ENCODE assay signal across 13 cellular contexts in the genomic region with DNA sequence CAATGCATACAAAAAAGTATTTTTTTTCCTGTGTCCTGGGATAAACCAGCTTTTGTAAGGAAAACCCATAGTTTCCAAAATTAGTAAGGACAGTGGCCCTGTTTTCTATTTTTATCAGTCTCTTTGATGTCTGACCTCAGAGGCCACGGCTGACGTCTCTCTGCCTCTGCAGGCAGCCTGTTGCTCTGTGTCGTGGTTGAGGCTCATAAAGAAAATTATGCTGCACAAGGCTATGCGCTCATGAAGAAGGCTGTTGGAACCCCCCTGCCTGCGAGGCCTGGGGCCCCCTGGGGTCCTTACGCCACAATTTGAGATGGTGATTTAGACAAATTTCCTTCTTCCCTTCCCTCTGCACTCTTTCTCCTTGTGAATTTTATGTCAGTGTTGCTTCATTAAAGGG. TPM values are rescaled to one million over a fixed set of nuclear protein-coding genes. Genes with fewer than 3 reads are reported as not detected.
DNase-seq lines count a peak whose midpoint lies in the region; ATAC-seq lines count a peak whose summit lies in the region.
"Had no signal": no experiment of that assay in that cellular context is flagged by ENCODE, and none has a peak within 500 bp of the region (broad histone marks: within the 10 kb centered on the region; RNA-seq: fewer than 3 reads in every experiment).

No MANE protein-coding gene starts in this region.

- peaks cover 13% of the 10 kb centered on the region for H3K9me3 ChIP-seq in BLaER1
- H3K9me3 ChIP-seq: pancreas, transverse colon had no signal

- no peak overlapping the region for H3K4me3 ChIP-seq in BLaER1
- H3K4me3 ChIP-seq: pancreas, transverse colon had no signal

- peaks cover 25 to 56% of the 10 kb centered on the region in 2 donors for H3K4me1 Mint-ChIP-seq in immature natural killer cell

- no peak overlapping the region for H3K4me3 Mint-ChIP-seq in immature natural killer cell

- peaks cover 0 to 11% (median 0%) of the 10 kb centered on the region in 6 donors for H3K9me3 Mint-ChIP-seq in immature natural killer cell

- H3K27me3 ChIP-seq in BLaER1 = peaks cover 15% of the 10 kb centered on the region
- H3K27me3 ChIP-seq: pancreas, transverse colon had no signal

- peaks cover 10 to 22% (median 12%) of the 10 kb centered on the region in 3 donors for H3K36me3 Mint-ChIP-seq in immature natural killer cell

- H3K4me2 ChIP-seq in BLaER1 = peak overlapping the region; percentile 51

- H3K9ac ChIP-seq in BLaER1 = no peak overlapping the region

- H3K27ac ChIP-seq in BLaER1 = no peak overlapping the region
- H3K27ac ChIP-seq: pancreas, RWPE1, transverse colon had no signal

- no peak for ATAC-seq in GM18873 (IDR thresholded peaks at IDR 0.05; ENCODE audit: low FRiP score, unreplicated experiment)
- ATAC-seq: pancreas had no signal

- H3K27me3 Mint-ChIP-seq in immature natural killer cell (ENCODE audit: low read depth in 3 of 3) = peaks cover 19 to 23% (median 23%) of the 10 kb centered on the region in 3 donors

- peaks cover 95% of the 10 kb centered on the region for H4K20me1 ChIP-seq in BLaER1

- peak; percentile 21 for DNase-seq in M059J (ENCODE audit: low read depth)
- peak; percentile 80 for DNase-seq in brain pericyte (ENCODE audit: low read depth, low spot score)
- peak; percentile 45 for DNase-seq in left kidney (ENCODE audit: low read depth, low spot score)
- DNase-seq in immature natural killer cell = no peak
- no peak for DNase-seq in NCI-H510A treated with DMSO at 0.1 percent for 48 hours (lab: John Stamatoyannopoulos, UW)
- no peak for DNase-seq in NCI-H1436 (lab: John Stamatoyannopoulos, UW)
- DNase-seq: NCI-H187, NCI-H526 treated with DMSO at 0.1 percent for 48 hours, transverse colon had no signal

- no peak overlapping the region for H3K27ac Mint-ChIP-seq in immature natural killer cell

- no peaks in the 10 kb centered on the region for H3K36me3 ChIP-seq in BLaER1
- H3K36me3 ChIP-seq: pancreas, transverse colon had no signal

- peaks cover 56% of the 10 kb centered on the region for H3K4me1 ChIP-seq in BLaER1
- H3K4me1 ChIP-seq: pancreas had no signal

RNA-seq across cellular contexts. Expression of gene AGPAT3, which starts 48.9 kb away (rescaled TPM):
- total RNA-seq in M059J (2014; rRNA removed; shearing (Covaris generic)) = 27.8 and 59.8 TPM in 2 replicates
- 10 to 100 TPM in 1 of 3 donors, 1 to 10 TPM in 2; 5.6 to 11.8 (median 9.5) TPM for polyA plus RNA-seq in immature natural killer cell

Comparison
In these comparisons a context has a peak if more than half of its experiments do, and no peak if none do; other contexts are left out.
1. DNase-seq: peak in M059J (single experiment), brain pericyte (single experiment) and left kidney (single experiment); none in immature natural killer cell (0 of 3), NCI-H510A treated with DMSO at 0.1 percent for 48 hours (single experiment) and NCI-H1436 (single experiment).